ENCODE assay signal across 1 cellular context in genomic region chr22:46557736-46558480, GRCh38.
TF ChIP-seq lines count a peak whose summit lies in the region.

No MANE protein-coding gene starts in this region.

TF ChIP-seq in GM23338, 12 proteins besides CTCF, POLR2A, EP300 and RAD21 (continued from another document):
- TF ChIP-seq ZNF462 (CRISPR knock-in tag; IDR thresholded peaks at IDR 0.05) = no peak
